In genomic region chr5:52356311-52356918, GRCh38 we compare ENCODE assay signal across 8 cellular contexts.
DNase-seq lines count a peak whose midpoint lies in the region; ATAC-seq, FAIRE-seq and TF ChIP-seq lines count a peak whose summit lies in the region.

No MANE protein-coding gene starts in this region.

- H3K4me1 ChIP-seq in HCT116 (ENCODE audit: control insufficient read depth in 1 of 2, insufficient read depth in 2 of 2, low read length in 2 of 2) (no peaks in the 10 kb centered on the region), OCI-LY1 (ENCODE audit: insufficient read depth, low read length, severe bottlenecking) (no peaks in the 10 kb centered on the region)

- H3K9ac ChIP-seq in HCT116 (ENCODE audit: low read length) (no peak overlapping the region), OCI-LY1 (ENCODE audit: low read length) (no peak overlapping the region)

- H3K27ac ChIP-seq in HCT116 (ENCODE audit: low read depth, low read length) (no peak overlapping the region), OCI-LY1 (ENCODE audit: low read depth, low read length, poor library complexity, severe bottlenecking) (no peak overlapping the region)

- H3K79me2 ChIP-seq in HCT116 (ENCODE audit: insufficient read depth, low read length) (no peaks in the 10 kb centered on the region), OCI-LY1 (ENCODE audit: insufficient read depth, low read length) (no peaks in the 10 kb centered on the region)

- POLR2A ChIA-PET in HCT116 (lab: Charles Lee) = no interaction called here

- intact Hi-C loops in HCT116 (cut with micrococcal nuclease) (loop anchor here (2.0 kb wide), 1 partner anchor 1394 kb away; no protein-coding TSS in a partner anchor), Right ventricle myocardium inferior (cut with DNase I) (no loop called here)

- no TSS peak for BruUV-seq in HCT116 (replicated peaks; lab: Mats Ljungman, UMichigan)

- no peaks in the 10 kb centered on the region for H3F3A ChIP-seq in OCI-LY1 (ENCODE audit: insufficient read depth, low read length)

- no peak for TF ChIP-seq POLR2A in HCT116 (IDR thresholded peaks at IDR 0.05; ENCODE audit: borderline replicate concordance, extremely low read depth, insufficient read depth, insufficient read length)

- no peak overlapping the region for H3K4me2 ChIP-seq in HCT116 (ENCODE audit: low read length)
- no peak overlapping the region for H3K4me2 ChIP-seq in OCI-LY1 (ENCODE audit: low read length)

- ATAC-seq in HCT116 = no peak
- ATAC-seq in HG03432 (IDR thresholded peaks at IDR 0.05; ENCODE audit: unreplicated experiment) = no peak
- no peak for ATAC-seq in Right ventricle myocardium inferior

- H3K9me3 ChIP-seq in HCT116 (ENCODE audit: control insufficient read depth in 1 of 2, insufficient read depth in 1 of 2, low read depth in 1 of 2, low read length in 2 of 2) (no peaks in the 10 kb centered on the region), OCI-LY1 (ENCODE audit: low read length) (no peaks in the 10 kb centered on the region)

- no peak for DNase-seq in HCT116 (ENCODE audit: low read depth, low spot score)
- DNase-seq in fibroblast of mammary gland (ENCODE audit: low read depth) = peak; percentile 12
- DNase-seq in cerebellum (ENCODE audit: low spot score) = no peak
- no peak for DNase-seq in stimulated activated CD8-positive, alpha-beta memory T cell treated with anti-CD3 and anti-CD28 coated beads, Interleukin-4, amount 100 ng/mL, for 48 hours
- no peak for DNase-seq in Right ventricle myocardium inferior (ENCODE audit: missing footprints)

- H3K9me2 ChIP-seq in HCT116 (ENCODE audit: insufficient read depth) (no peaks in the 10 kb centered on the region), OCI-LY1 (ENCODE audit: low read depth, low read length) (no peaks in the 10 kb centered on the region)

- H4K20me1 ChIP-seq in HCT116 (ENCODE audit: insufficient read depth) = no peaks in the 10 kb centered on the region
- H4K20me1 ChIP-seq in OCI-LY1 (ENCODE audit: insufficient read depth, low read length) = no peaks in the 10 kb centered on the region

- TF ChIP-seq RAD21 in HCT116 (IDR thresholded peaks at IDR 0.05; ENCODE audit: low read depth) = peak; percentile 65

- TF ChIP-seq CTCF in HCT116 (IDR thresholded peaks at IDR 0.05 in 2 of 3, conservative IDR thresholded peaks at IDR 0.05 in 1 of 3; ENCODE audit: borderline replicate concordance in 1 of 3, insufficient read depth in 1 of 3, low read depth in 2 of 3, low read length in 2 of 3) (peak; percentile 30 to 79 (median 57); a peak in 5 of 6 replicates), OCI-LY1 (IDR thresholded peaks at IDR 0.05; ENCODE audit: low read length) (peak; percentile 63; the same call in 1 of the 2 replicates), fibroblast of mammary gland (conservative IDR thresholded peaks at IDR 0.05; ENCODE audit: control insufficient read depth, insufficient read depth, low read depth, low read length) (peak; percentile 63)

- no peaks in the 10 kb centered on the region for H3K27me3 ChIP-seq in HCT116 (ENCODE audit: insufficient read depth, low read length)
- H3K27me3 ChIP-seq in OCI-LY1 (ENCODE audit: insufficient read depth, low read length) = no peaks in the 10 kb centered on the region

- H2AFZ ChIP-seq in HCT116 (ENCODE audit: low read depth, low read length, poor library complexity, severe bottlenecking) (no peak overlapping the region), OCI-LY1 (ENCODE audit: low read length) (no peak overlapping the region)

- CTCF ChIA-PET in HCT116 (lab: Charles Lee) = interaction anchor here (1.0 to 1.4 kb wide), 5 partner anchors 8 to 1398 kb away, joined by 3 to 6 read pairs (median 4); no protein-coding TSS in a partner anchor

- no peaks in the 10 kb centered on the region for H3K36me3 ChIP-seq in HCT116 (ENCODE audit: control insufficient read depth in 1 of 2, insufficient read depth in 2 of 2, low read length in 2 of 2)
- H3K36me3 ChIP-seq in OCI-LY1 (ENCODE audit: insufficient read depth, low read length) = no peaks in the 10 kb centered on the region

- FAIRE-seq in A204.1 (lab: Jason Lieb, UNC) = peak; percentile 84

- H3K4me3 ChIP-seq in HCT116 (replicated peaks in 1 of 2; ENCODE audit: low read depth in 1 of 2, low read length in 2 of 2) = no peak overlapping the region
- no peak overlapping the region for H3K4me3 ChIP-seq in OCI-LY1 (ENCODE audit: low read depth, low read length, poor library complexity, severe bottlenecking)
- H3K4me3 ChIP-seq in fibroblast of mammary gland (ENCODE audit: control insufficient read depth, low read depth, low read length) = no peak overlapping the region

- RAD21 ChIA-PET in HCT116 (lab: Charles Lee; ENCODE audit: low non-redundant PET in 1 of 2, low total read pairs in 2 of 2, uncharacterized antibody in 2 of 2, unreplicated experiment in 2 of 2) = no interaction called here

TF ChIP-seq in HCT116, 20 proteins besides CTCF, POLR2A, EP300 and RAD21:
- TF ChIP-seq TCF7L2 (IDR thresholded peaks at IDR 0.05; ENCODE audit: borderline replicate concordance, extremely low read depth, insufficient read depth, insufficient read length) (no peak), FOSL1 (IDR thresholded peaks at IDR 0.05; ENCODE audit: low read depth) (no peak), SIN3A (IDR thresholded peaks at IDR 0.05; ENCODE audit: low read depth) (no peak), REST (IDR thresholded peaks at IDR 0.05; ENCODE audit: low read depth) (no peak), SP1 (IDR thresholded peaks at IDR 0.05; ENCODE audit: low read depth) (no peak), CBX3 (IDR thresholded peaks at IDR 0.05; ENCODE audit: low read depth) (no peak), YY1 (IDR thresholded peaks at IDR 0.05; ENCODE audit: extremely low read depth, insufficient replicate concordance, low read depth, low read length) (no peak), ATF3 (IDR thresholded peaks at IDR 0.05) (no peak), ZFX (IDR thresholded peaks at IDR 0.05) (no peak), ZBTB33 (IDR thresholded peaks at IDR 0.05; ENCODE audit: extremely low read depth, insufficient replicate concordance, low read length) (no peak), JUND (IDR thresholded peaks at IDR 0.05) (no peak), EGR1 (IDR thresholded peaks at IDR 0.05; ENCODE audit: low read depth) (no peak), EZH2 (IDR thresholded peaks at IDR 0.05) (no peak), SRF (IDR thresholded peaks at IDR 0.05; ENCODE audit: low read depth) (no peak)
TF ChIP-seq in HCT116: peak in this region for 0.
